Comparison of ENCODE assay signal across 1 cellular context in the genomic region with DNA sequence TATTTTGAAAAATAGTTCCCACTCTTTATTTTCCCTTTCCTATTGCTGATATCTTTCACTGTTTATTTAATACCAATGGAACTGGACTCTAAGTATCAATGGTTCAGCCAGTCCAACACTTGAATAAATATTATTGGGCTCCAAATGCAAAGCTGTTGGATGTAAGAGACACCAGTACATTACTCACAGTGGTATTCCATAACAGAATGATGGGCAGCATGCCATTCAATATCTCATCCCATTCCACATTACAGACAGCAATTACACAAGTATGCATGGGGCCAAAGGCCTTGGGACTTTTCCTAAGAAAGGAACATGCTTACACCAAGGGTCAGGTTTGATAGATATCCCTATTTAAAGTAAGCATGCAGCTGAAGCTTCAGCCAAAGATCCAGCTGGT.
TF ChIP-seq lines count a peak whose summit lies in the region.

No MANE protein-coding gene starts in this region.

TF ChIP-seq in SK-N-SH treated with all-trans-retinoic acid at 6 μM for 48 hours, 23 proteins besides CTCF, POLR2A, EP300 and RAD21 (continued from another document):
- TF ChIP-seq, protein P1, sequence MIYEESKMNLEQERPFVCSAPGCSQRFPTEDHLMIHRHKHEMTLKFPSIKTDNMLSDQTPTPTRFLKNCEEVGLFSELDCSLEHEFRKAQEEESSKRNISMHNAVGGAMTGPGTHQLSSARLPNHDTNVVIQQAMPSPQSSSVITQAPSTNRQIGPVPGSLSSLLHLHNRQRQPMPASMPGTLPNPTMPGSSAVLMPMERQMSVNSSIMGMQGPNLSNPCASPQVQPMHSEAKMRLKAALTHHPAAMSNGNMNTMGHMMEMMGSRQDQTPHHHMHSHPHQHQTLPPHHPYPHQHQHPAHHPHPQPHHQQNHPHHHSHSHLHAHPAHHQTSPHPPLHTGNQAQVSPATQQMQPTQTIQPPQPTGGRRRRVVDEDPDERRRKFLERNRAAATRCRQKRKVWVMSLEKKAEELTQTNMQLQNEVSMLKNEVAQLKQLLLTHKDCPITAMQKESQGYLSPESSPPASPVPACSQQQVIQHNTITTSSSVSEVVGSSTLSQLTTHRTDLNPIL (CRISPR knock-in tag; IDR thresholded peaks at IDR 0.05; ENCODE audit: low read depth): no peak
- TF ChIP-seq BACH2 (CRISPR knock-in tag; IDR thresholded peaks at IDR 0.05; ENCODE audit: borderline replicate concordance) (no peak), OSR1 (CRISPR knock-in tag; IDR thresholded peaks at IDR 0.05) (no peak), SNAI2 (CRISPR knock-in tag; IDR thresholded peaks at IDR 0.05) (no peak), ZNF70 (CRISPR knock-in tag; IDR thresholded peaks at IDR 0.05) (no peak), ZFP3 (CRISPR knock-in tag; IDR thresholded peaks at IDR 0.05) (no peak)
- TF ChIP-seq, protein P2, sequence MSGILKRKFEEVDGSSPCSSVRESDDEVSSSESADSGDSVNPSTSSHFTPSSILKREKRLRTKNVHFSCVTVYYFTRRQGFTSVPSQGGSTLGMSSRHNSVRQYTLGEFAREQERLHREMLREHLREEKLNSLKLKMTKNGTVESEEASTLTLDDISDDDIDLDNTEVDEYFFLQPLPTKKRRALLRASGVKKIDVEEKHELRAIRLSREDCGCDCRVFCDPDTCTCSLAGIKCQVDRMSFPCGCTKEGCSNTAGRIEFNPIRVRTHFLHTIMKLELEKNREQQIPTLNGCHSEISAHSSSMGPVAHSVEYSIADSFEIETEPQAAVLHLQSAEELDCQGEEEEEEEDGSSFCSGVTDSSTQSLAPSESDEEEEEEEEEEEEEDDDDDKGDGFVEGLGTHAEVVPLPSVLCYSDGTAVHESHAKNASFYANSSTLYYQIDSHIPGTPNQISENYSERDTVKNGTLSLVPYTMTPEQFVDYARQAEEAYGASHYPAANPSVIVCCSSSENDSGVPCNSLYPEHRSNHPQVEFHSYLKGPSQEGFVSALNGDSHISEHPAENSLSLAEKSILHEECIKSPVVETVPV (CRISPR knock-in tag; IDR thresholded peaks at IDR 0.05): no peak
TF ChIP-seq in SK-N-SH treated with all-trans-retinoic acid at 6 μM for 48 hours: peak in this region for 0.
